In the genomic region with DNA sequence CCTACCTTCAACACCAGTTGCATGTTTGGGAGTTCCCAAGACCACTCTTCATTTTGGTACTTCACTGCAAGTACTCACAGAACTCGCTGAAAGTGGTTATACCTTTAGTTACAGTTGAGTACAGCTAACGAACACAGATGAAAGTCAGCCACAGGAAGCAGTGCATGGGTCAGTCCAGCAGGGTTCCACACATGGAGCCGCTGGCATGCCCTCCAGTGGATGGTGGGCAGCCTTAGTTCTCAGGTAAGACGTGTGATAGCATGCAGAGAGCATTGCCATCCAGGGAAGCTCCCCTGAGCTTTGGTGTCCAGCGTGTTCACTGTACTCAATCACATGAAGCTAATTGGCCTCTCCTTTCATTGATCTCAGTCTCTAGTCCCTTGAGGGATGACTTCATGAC, we compare ENCODE assay signal across 17 cellular contexts.
DNase-seq lines count a peak whose midpoint lies in the region; ATAC-seq lines count a peak whose summit lies in the region.
"Had no signal": no experiment of that assay in that cellular context is flagged by ENCODE, and none has a peak within 500 bp of the region (broad histone marks: within the 10 kb centered on the region; RNA-seq: fewer than 3 reads in every experiment).

No MANE protein-coding gene starts in this region.

- CTCF ChIA-PET in activated naive CD4-positive, alpha-beta T cell treated with anti-CD3 and anti-CD28 coated beads, Interleukin-2, amount 10 ng/mL, durations not matched to agents 7 days and 5 days (lab: Charles Lee): no interaction called here
- CTCF ChIA-PET in activated CD8-positive, alpha-beta T cell treated with anti-CD3 and anti-CD28 coated beads, Interleukin-2, amount 10 ng/mL, durations not matched to agents 7 days and 5 days (lab: Charles Lee): no interaction called here

- H3K4me1 Mint-ChIP-seq in activated naive CD4-positive, alpha-beta T cell treated with anti-CD3 and anti-CD28 coated beads, Interleukin-2, amount 10 ng/mL, durations not matched to agents 7 days and 5 days: peaks cover 13% of the 10 kb centered on the region
- H3K4me1 Mint-ChIP-seq in activated CD8-positive, alpha-beta T cell treated with anti-CD3 and anti-CD28 coated beads, Interleukin-2, amount 10 ng/mL, durations not matched to agents 7 days and 5 days (ENCODE audit: low read depth): peaks cover 69% of the 10 kb centered on the region
- H3K4me1 Mint-ChIP-seq in central memory CD8-positive, alpha-beta T cell: peaks cover 78% of the 10 kb centered on the region
- peaks cover 68% of the 10 kb centered on the region for H3K4me1 Mint-ChIP-seq in stimulated activated effector memory CD8-positive, alpha-beta T cell treated with anti-CD3 and anti-CD28 coated beads, Interleukin-12 subunit alpha, Interleukin-12 subunit beta, amount 100 ng/mL, for 72 hours
- H3K4me1 Mint-ChIP-seq: B cell had no signal

- H3K4me3 Mint-ChIP-seq in activated naive CD4-positive, alpha-beta T cell treated with anti-CD3 and anti-CD28 coated beads, Interleukin-2, amount 10 ng/mL, durations not matched to agents 7 days and 5 days: no peak overlapping the region
- H3K4me3 Mint-ChIP-seq in activated CD8-positive, alpha-beta T cell treated with anti-CD3 and anti-CD28 coated beads, Interleukin-2, amount 10 ng/mL, durations not matched to agents 7 days and 5 days: no peak overlapping the region
- H3K4me3 Mint-ChIP-seq in central memory CD8-positive, alpha-beta T cell: peak overlapping the region; percentile 16
- peak overlapping the region; percentile 72 for H3K4me3 Mint-ChIP-seq in stimulated activated effector memory CD8-positive, alpha-beta T cell treated with anti-CD3 and anti-CD28 coated beads, Interleukin-12 subunit alpha, Interleukin-12 subunit beta, amount 100 ng/mL, for 72 hours
- H3K4me3 Mint-ChIP-seq: B cell had no signal

- no peak for ATAC-seq in activated naive CD4-positive, alpha-beta T cell treated with anti-CD3 and anti-CD28 coated beads, Interleukin-2, amount 50 U/mL, for 72 hours
- ATAC-seq in activated CD8-positive, alpha-beta T cell treated with anti-CD3 and anti-CD28 coated beads, Interleukin-2, amount 10 ng/mL, durations not matched to agents 7 days and 5 days: no peak
- ATAC-seq in central memory CD8-positive, alpha-beta T cell (replicated peaks; ENCODE audit: extremely low read depth, poor library complexity, severe bottlenecking): no peak
- no peak for ATAC-seq in stimulated activated effector memory CD8-positive, alpha-beta T cell treated with anti-CD3 and anti-CD28 coated beads, Interleukin-12 subunit alpha, Interleukin-12 subunit beta, amount 100 ng/mL, for 72 hours
- ATAC-seq in HG02588 (IDR thresholded peaks at IDR 0.05; ENCODE audit: unreplicated experiment): no peak
- no peak for ATAC-seq in HG02981 (IDR thresholded peaks at IDR 0.05; ENCODE audit: unreplicated experiment)
- ATAC-seq: PC-3 had no signal

- H3K27ac Mint-ChIP-seq in activated naive CD4-positive, alpha-beta T cell treated with anti-CD3 and anti-CD28 coated beads, Interleukin-2, amount 10 ng/mL, durations not matched to agents 7 days and 5 days: peak overlapping the region; percentile 15
- H3K27ac Mint-ChIP-seq in activated naive CD4-positive, alpha-beta T cell treated with anti-CD3 and anti-CD28 coated beads, Interleukin-2, amount 50 U/mL, for 72 hours: no peak overlapping the region
- peak overlapping the region; percentile 47 for H3K27ac Mint-ChIP-seq in activated CD8-positive, alpha-beta T cell treated with anti-CD3 and anti-CD28 coated beads, Interleukin-2, amount 10 ng/mL, durations not matched to agents 7 days and 5 days
- H3K27ac Mint-ChIP-seq in central memory CD8-positive, alpha-beta T cell (ENCODE audit: low read depth): peak overlapping the region; percentile 76
- peak overlapping the region; percentile 90 for H3K27ac Mint-ChIP-seq in stimulated activated effector memory CD8-positive, alpha-beta T cell treated with anti-CD3 and anti-CD28 coated beads, Interleukin-12 subunit alpha, Interleukin-12 subunit beta, amount 100 ng/mL, for 72 hours
- H3K27ac Mint-ChIP-seq: B cell had no signal

- DNase-seq in activated naive CD4-positive, alpha-beta T cell treated with anti-CD3 and anti-CD28 coated beads, Interleukin-2, amount 10 ng/mL, durations not matched to agents 7 days and 5 days: no peak
- DNase-seq in activated naive CD4-positive, alpha-beta T cell treated with anti-CD3 and anti-CD28 coated beads, Interleukin-2, amount 50 U/mL, for 72 hours (ENCODE audit: low spot score in 2 of 2): no peak
- DNase-seq in activated CD8-positive, alpha-beta T cell treated with anti-CD3 and anti-CD28 coated beads, Interleukin-2, amount 10 ng/mL, durations not matched to agents 7 days and 5 days: no peak
- no peak for DNase-seq in central memory CD8-positive, alpha-beta T cell (ENCODE audit: low spot score in 2 of 2)
- DNase-seq in stimulated activated effector memory CD8-positive, alpha-beta T cell treated with anti-CD3 and anti-CD28 coated beads, Interleukin-12 subunit alpha, Interleukin-12 subunit beta, amount 100 ng/mL, for 72 hours (ENCODE audit: low spot score in 2 of 2): peak in 1 of 2 donors; percentile 65
- DNase-seq in kidney tubule cell (ENCODE audit: low spot score): no peak
- DNase-seq: CD4-positive, alpha-beta memory T cell; GF-D8; Karpas-422; MM.1S; NCI-H1105 treated with DMSO at 0.1 percent for 48 hours; NCI-H187; NCI-H748 treated with DMSO at 0.1 percent for 48 hours; PC-3 had no signal

- H3K9me3 Mint-ChIP-seq in activated naive CD4-positive, alpha-beta T cell treated with anti-CD3 and anti-CD28 coated beads, Interleukin-2, amount 10 ng/mL, durations not matched to agents 7 days and 5 days: peaks cover 2% of the 10 kb centered on the region
- peaks cover 0 to 4% of the 10 kb centered on the region in 2 donors for H3K9me3 Mint-ChIP-seq in activated naive CD4-positive, alpha-beta T cell treated with anti-CD3 and anti-CD28 coated beads, Interleukin-2, amount 50 U/mL, for 72 hours
- H3K9me3 Mint-ChIP-seq in activated CD8-positive, alpha-beta T cell treated with anti-CD3 and anti-CD28 coated beads, Interleukin-2, amount 10 ng/mL, durations not matched to agents 7 days and 5 days (ENCODE audit: insufficient read depth): peaks cover 20% of the 10 kb centered on the region
- H3K9me3 Mint-ChIP-seq in central memory CD8-positive, alpha-beta T cell: no peaks in the 10 kb centered on the region
- H3K9me3 Mint-ChIP-seq in stimulated activated effector memory CD8-positive, alpha-beta T cell treated with anti-CD3 and anti-CD28 coated beads, Interleukin-12 subunit alpha, Interleukin-12 subunit beta, amount 100 ng/mL, for 72 hours: no peaks in the 10 kb centered on the region

- POLR2A ChIA-PET in activated CD8-positive, alpha-beta T cell treated with anti-CD3 and anti-CD28 coated beads, Interleukin-2, amount 10 ng/mL, durations not matched to agents 7 days and 5 days (lab: Charles Lee): interaction anchor here (0.6 to 1.8 kb wide), 2 partner anchors 235 to 305 kb away, joined by 4 read pairs; no protein-coding TSS in a partner anchor

- no peaks in the 10 kb centered on the region for H3K27me3 Mint-ChIP-seq in activated naive CD4-positive, alpha-beta T cell treated with anti-CD3 and anti-CD28 coated beads, Interleukin-2, amount 10 ng/mL, durations not matched to agents 7 days and 5 days
- H3K27me3 Mint-ChIP-seq in activated CD8-positive, alpha-beta T cell treated with anti-CD3 and anti-CD28 coated beads, Interleukin-2, amount 10 ng/mL, durations not matched to agents 7 days and 5 days (ENCODE audit: low read depth): no peaks in the 10 kb centered on the region
- no peaks in the 10 kb centered on the region for H3K27me3 Mint-ChIP-seq in central memory CD8-positive, alpha-beta T cell
- H3K27me3 Mint-ChIP-seq: B cell; CD4-positive, alpha-beta memory T cell had no signal

- H3K36me3 Mint-ChIP-seq in activated naive CD4-positive, alpha-beta T cell treated with anti-CD3 and anti-CD28 coated beads, Interleukin-2, amount 10 ng/mL, durations not matched to agents 7 days and 5 days: peaks cover 10% of the 10 kb centered on the region
- peaks cover 0 to 4% of the 10 kb centered on the region in 2 donors for H3K36me3 Mint-ChIP-seq in activated naive CD4-positive, alpha-beta T cell treated with anti-CD3 and anti-CD28 coated beads, Interleukin-2, amount 50 U/mL, for 72 hours
- H3K36me3 Mint-ChIP-seq in activated CD8-positive, alpha-beta T cell treated with anti-CD3 and anti-CD28 coated beads, Interleukin-2, amount 10 ng/mL, durations not matched to agents 7 days and 5 days (ENCODE audit: low read depth): peaks cover 94% of the 10 kb centered on the region
- peaks cover 13% of the 10 kb centered on the region for H3K36me3 Mint-ChIP-seq in central memory CD8-positive, alpha-beta T cell (ENCODE audit: insufficient read depth)
- H3K36me3 Mint-ChIP-seq in stimulated activated effector memory CD8-positive, alpha-beta T cell treated with anti-CD3 and anti-CD28 coated beads, Interleukin-12 subunit alpha, Interleukin-12 subunit beta, amount 100 ng/mL, for 72 hours: peaks cover 78% of the 10 kb centered on the region

Comparison
In these comparisons a context has a peak if more than half of its experiments do, and no peak if none do; other contexts are left out.
1. H3K27ac Mint-ChIP-seq: peak in activated naive CD4-positive, alpha-beta T cell treated with anti-CD3 and anti-CD28 coated beads, Interleukin-2, amount 10 ng/mL, durations not matched to agents 7 days and 5 days (single experiment), activated CD8-positive, alpha-beta T cell treated with anti-CD3 and anti-CD28 coated beads, Interleukin-2, amount 10 ng/mL, durations not matched to agents 7 days and 5 days (single experiment), central memory CD8-positive, alpha-beta T cell (single experiment) and stimulated activated effector memory CD8-positive, alpha-beta T cell treated with anti-CD3 and anti-CD28 coated beads, Interleukin-12 subunit alpha, Interleukin-12 subunit beta, amount 100 ng/mL, for 72 hours (single experiment); none in activated naive CD4-positive, alpha-beta T cell treated with anti-CD3 and anti-CD28 coated beads, Interleukin-2, amount 50 U/mL, for 72 hours (0 of 2).
2. H3K4me3 Mint-ChIP-seq: peak in central memory CD8-positive, alpha-beta T cell (single experiment) and stimulated activated effector memory CD8-positive, alpha-beta T cell treated with anti-CD3 and anti-CD28 coated beads, Interleukin-12 subunit alpha, Interleukin-12 subunit beta, amount 100 ng/mL, for 72 hours (single experiment); none in activated naive CD4-positive, alpha-beta T cell treated with anti-CD3 and anti-CD28 coated beads, Interleukin-2, amount 10 ng/mL, durations not matched to agents 7 days and 5 days (single experiment) and activated CD8-positive, alpha-beta T cell treated with anti-CD3 and anti-CD28 coated beads, Interleukin-2, amount 10 ng/mL, durations not matched to agents 7 days and 5 days (single experiment).